Comparison of ENCODE assay signal across 27 cellular contexts in genomic region chr7:43136064-43136463, GRCh38. TPM values are rescaled to one million over a fixed set of nuclear protein-coding genes. Genes with fewer than 3 reads are reported as not detected.
"Had no signal": no experiment of that assay in that cellular context is flagged by ENCODE, and none has a peak within 500 bp of the region (broad histone marks: within the 10 kb centered on the region; RNA-seq: fewer than 3 reads in every experiment).

No MANE protein-coding gene starts in this region.

- H3K4me3 Mint-ChIP-seq: activated B cell treated with CpG ODN at 0.5 μM for 24 hours; activated CD4-positive, alpha-beta T cell treated with anti-CD3 and anti-CD28 coated beads for 36 hours; activated naive CD8-positive, alpha-beta T cell treated with anti-CD3 and anti-CD28 coated beads, Interleukin-2, amount 10 ng/mL, durations not matched to agents 7 days and 5 days; activated T-cell treated with anti-CD3 and anti-CD28 coated beads, Interleukin-2, amount 50 U/mL, for 24 hours; endodermal cell; nephron; stimulated activated naive CD8-positive, alpha-beta T cell treated with anti-CD3 and anti-CD28 coated beads, Interleukin-15, amount 100 ng/mL, for 72 hours had no signal

- H3K4me1 ChIP-seq: breast epithelium, heart right ventricle, left ventricle myocardium inferior, prostate gland, right atrium auricular region had no signal

- H3K9me3 ChIP-seq: breast epithelium, heart right ventricle, left ventricle myocardium inferior, neutrophil, ovary, prostate gland, right atrium auricular region, tibial artery had no signal

- H3K36me3 ChIP-seq: breast epithelium, heart right ventricle, left ventricle myocardium inferior, neutrophil, ovary, prostate gland, right atrium auricular region, tibial artery had no signal

- ATAC-seq: activated CD4-positive, alpha-beta T cell treated with anti-CD3 and anti-CD28 coated beads for 36 hours; heart right ventricle; stimulated activated naive CD8-positive, alpha-beta T cell treated with anti-CD3 and anti-CD28 coated beads, Interleukin-15, amount 100 ng/mL, for 72 hours had no signal

- DNase-seq: activated B cell treated with CpG ODN at 0.5 μM for 24 hours; activated CD4-positive, alpha-beta T cell treated with anti-CD3 and anti-CD28 coated beads for 36 hours; activated CD4-positive, alpha-beta T cell treated with anti-CD3 and anti-CD28 coated beads, Interleukin-2, amount 50 U/mL, for 4 hours; activated CD8-positive, alpha-beta memory T cell treated with anti-CD3 and anti-CD28 coated beads for 24 hours; activated CD8-positive, alpha-beta memory T cell treated with anti-CD3 and anti-CD28 coated beads, Interleukin-2, amount 50 U/mL, for 4 hours; activated naive CD4-positive, alpha-beta T cell; activated naive CD8-positive, alpha-beta T cell treated with anti-CD3 and anti-CD28 coated beads, Interleukin-2, amount 10 ng/mL, durations not matched to agents 7 days and 5 days; activated T-cell treated with anti-CD3 and anti-CD28 coated beads, Interleukin-2, amount 50 U/mL, for 24 hours; amniotic stem cell; endodermal cell; heart right ventricle; islet precursor cell; left ventricle myocardium inferior; mammary epithelial cell; ovary; stimulated activated CD4-positive, alpha-beta T cell treated with anti-CD3 and anti-CD28 coated beads, Interleukin-12 subunit alpha, Interleukin-12 subunit beta, amount 100 ng/mL, for 4 hours; stimulated activated CD4-positive, alpha-beta T cell treated with anti-CD3 and anti-CD28 coated beads, Interleukin-1b, Interleukin-23, amount 100 ng/mL, for 48 hours; stimulated activated naive CD8-positive, alpha-beta T cell treated with anti-CD3 and anti-CD28 coated beads, Interleukin-15, amount 100 ng/mL, for 72 hours; tibial artery had no signal

- H3K4me3 ChIP-seq: breast epithelium, coronary artery, heart right ventricle, left ventricle myocardium inferior, ovary, prostate gland, right atrium auricular region, tibial artery had no signal

- H3K36me3 Mint-ChIP-seq: activated naive CD8-positive, alpha-beta T cell treated with anti-CD3 and anti-CD28 coated beads, Interleukin-2, amount 10 ng/mL, durations not matched to agents 7 days and 5 days had no signal

- H3K4me1 Mint-ChIP-seq: activated B cell treated with CpG ODN at 0.5 μM for 24 hours; activated CD4-positive, alpha-beta T cell treated with anti-CD3 and anti-CD28 coated beads for 36 hours; activated naive CD8-positive, alpha-beta T cell treated with anti-CD3 and anti-CD28 coated beads, Interleukin-2, amount 10 ng/mL, durations not matched to agents 7 days and 5 days; stimulated activated naive CD8-positive, alpha-beta T cell treated with anti-CD3 and anti-CD28 coated beads, Interleukin-15, amount 100 ng/mL, for 72 hours had no signal

- H3K9me3 Mint-ChIP-seq: activated B cell treated with CpG ODN at 0.5 μM for 24 hours; activated naive CD8-positive, alpha-beta T cell treated with anti-CD3 and anti-CD28 coated beads, Interleukin-2, amount 10 ng/mL, durations not matched to agents 7 days and 5 days; activated T-cell treated with anti-CD3 and anti-CD28 coated beads, Interleukin-2, amount 50 U/mL, for 24 hours; activated T-helper 2 cell treated with anti-CD3 and anti-CD28 coated beads, Interferon-gamma antibody, Interleukin-2, Interleukin-4, amounts not matched to agents 10 μg/mL and 5 μg/mL and 100 μg/mL, durations not matched to agents 14 hours and 24 hours and 36 hours; endodermal cell; nephron; stimulated activated naive CD8-positive, alpha-beta T cell treated with anti-CD3 and anti-CD28 coated beads, Interleukin-15, amount 100 ng/mL, for 72 hours had no signal

- H3K27me3 ChIP-seq: ovary, right atrium auricular region, tibial artery had no signal

- H3K27ac ChIP-seq: breast epithelium, coronary artery, heart right ventricle, left ventricle myocardium inferior, neutrophil, ovary, prostate gland, right atrium auricular region, tibial artery had no signal

RNA-seq across cellular contexts. Expression of gene HECW1, which starts 23.6 kb away (rescaled TPM):
- total RNA-seq: activated B cell treated with CpG ODN at 0.5 μM for 24 hours; activated CD4-positive, alpha-beta T cell treated with anti-CD3 and anti-CD28 coated beads for 36 hours; activated naive CD8-positive, alpha-beta T cell treated with anti-CD3 and anti-CD28 coated beads, Interleukin-2, amount 10 ng/mL, durations not matched to agents 7 days and 5 days; activated T-helper 2 cell treated with anti-CD3 and anti-CD28 coated beads, Interferon-gamma antibody, Interleukin-2, Interleukin-4, amounts not matched to agents 10 μg/mL and 5 μg/mL and 100 μg/mL, durations not matched to agents 14 hours and 24 hours and 36 hours; left ventricle myocardium inferior; mammary epithelial cell; T-helper 2 cell treated with Interferon-gamma antibody and Interleukin-4, amounts not matched to agents 100 ng/mL and 5 ng/mL, for 36 hours had no signal
- polyA plus RNA-seq: mammary epithelial cell had no signal
